In genomic region chr15:44728576-44729393, GRCh38 we compare ENCODE assay signal across 8 cellular contexts. TPM values are rescaled to one million over a fixed set of nuclear protein-coding genes. Genes with fewer than 3 reads are reported as not detected.
DNase-seq lines count a peak whose midpoint lies in the region; ATAC-seq and TF ChIP-seq lines count a peak whose summit lies in the region.

No MANE protein-coding gene starts in this region.

- 0% methylated on average over 26 of the region's 36 CpGs for whole genome bisulfite sequencing in SK-N-SH (ENCODE audit: low lambda C conversion rate)

- peak overlapping the region; percentile 97 for H3K27ac ChIP-seq in SK-N-SH (ENCODE audit: low read depth in 2 of 2, low read length in 1 of 2)

- H3K36me3 Mint-ChIP-seq in activated naive CD4-positive, alpha-beta T cell treated with anti-CD3 and anti-CD28 coated beads, Interleukin-2, amount 50 U/mL, for 72 hours = peaks cover 28 to 35% of the 10 kb centered on the region in 2 donors

- H3K27ac Mint-ChIP-seq in activated naive CD4-positive, alpha-beta T cell treated with anti-CD3 and anti-CD28 coated beads, Interleukin-2, amount 50 U/mL, for 72 hours = peak overlapping the region; percentile 100

- H3K9me2 ChIP-seq in SK-N-SH = no peaks in the 10 kb centered on the region

- TF ChIP-seq CTCF in SK-N-SH (IDR thresholded peaks at IDR 0.05) = no peak

- peaks cover 5 to 11% of the 10 kb centered on the region in 2 experiments for H3K36me3 ChIP-seq in SK-N-SH (replicated peaks in 1 of 2; ENCODE audit: control insufficient read depth in 1 of 2, insufficient read depth in 2 of 2, low read length in 1 of 2)

- peaks cover 14% of the 10 kb centered on the region; the same call in 1 of the 2 replicates for H3K79me2 ChIP-seq in SK-N-SH (ENCODE audit: insufficient read depth)

- DNase-seq in NCI-H1092 (lab: John Stamatoyannopoulos, UW) = peak; percentile 89
- DNase-seq in SK-N-SH = peak; percentile 87
- peak; percentile 95 to 98 for DNase-seq in activated naive CD4-positive, alpha-beta T cell treated with anti-CD3 and anti-CD28 coated beads, Interleukin-2, amount 50 U/mL, for 72 hours (ENCODE audit: low spot score in 2 of 2)
- peak; percentile 97 for DNase-seq in globus pallidus (ENCODE audit: low spot score)
- peak; percentile 97 for DNase-seq in non-pigmented ciliary epithelial cell (ENCODE audit: low read depth)
- peak; percentile 99 for DNase-seq in superior temporal gyrus (ENCODE audit: extremely low spot score)

- peak overlapping the region; percentile 97 for H2AFZ ChIP-seq in SK-N-SH (ENCODE audit: low read depth)

- H3K27me3 ChIP-seq in SK-N-SH (ENCODE audit: insufficient read depth) = no peaks in the 10 kb centered on the region

- H3K9me3 Mint-ChIP-seq in activated naive CD4-positive, alpha-beta T cell treated with anti-CD3 and anti-CD28 coated beads, Interleukin-2, amount 50 U/mL, for 72 hours = no peaks in the 10 kb centered on the region

- peak; percentile 76 for ATAC-seq in HG02610 (IDR thresholded peaks at IDR 0.05; ENCODE audit: unreplicated experiment)
- peak; percentile 78 to 82 for ATAC-seq in activated naive CD4-positive, alpha-beta T cell treated with anti-CD3 and anti-CD28 coated beads, Interleukin-2, amount 50 U/mL, for 72 hours

- peak overlapping the region; percentile 95 for H3K4me2 ChIP-seq in SK-N-SH

- peaks cover 19% of the 10 kb centered on the region for H3F3A ChIP-seq in SK-N-SH (replicated peaks; ENCODE audit: insufficient read depth)

- H3K4me1 ChIP-seq in SK-N-SH (ENCODE audit: control insufficient read depth in 1 of 2, insufficient read depth in 2 of 2, low read depth in 1 of 2, low read length in 1 of 2) = peaks cover 6 to 17% of the 10 kb centered on the region in 2 experiments; a peak in 3 of 4 replicates

- H3K9ac ChIP-seq in SK-N-SH = peak overlapping the region; percentile 85

- TF ChIP-seq EP300 in SK-N-SH (IDR thresholded peaks at IDR 0.05; ENCODE audit: borderline replicate concordance in 1 of 2, low read depth in 1 of 2, low read length in 1 of 2) = peak; percentile 54 to 66; a peak in 3 of 4 replicates

- H4K20me1 ChIP-seq in SK-N-SH (ENCODE audit: insufficient read depth) = no peaks in the 10 kb centered on the region

- H3K9me3 ChIP-seq in SK-N-SH = no peaks in the 10 kb centered on the region

- peak; percentile 14; the same call in 1 of the 2 replicates for TF ChIP-seq RAD21 in SK-N-SH (IDR thresholded peaks at IDR 0.05; ENCODE audit: low read length)

- POLR2A ChIA-PET in SK-N-SH (lab: Yijun Ruan, JAX) = interaction anchor here (1.0 to 3.0 kb wide), 8 partner anchors 9 to 904 kb away, joined by 3 to 22 read pairs (median 4); partner anchors contain the start of genes B2M, MFAP1, PATL2 and SPG11

- H3K4me3 ChIP-seq in GM08714 (ENCODE audit: low read length) (peak overlapping the region; percentile 73), SK-N-SH (ENCODE audit: low read depth in 2 of 2, low read length in 1 of 2) (peak overlapping the region; percentile 73 to 94)

- CTCF ChIA-PET in SK-N-SH (lab: Yijun Ruan, JAX) = interaction anchor here (0.6 to 3.6 kb wide), 5 partner anchors 10 to 65 kb away, joined by 3 to 21 read pairs (median 7); partner anchors contain the start of genes B2M, PATL2 and SPG11

TF ChIP-seq in SK-N-SH, 30 proteins besides CTCF, POLR2A, EP300 and RAD21 (continues in another document):
- TF ChIP-seq MEF2A (IDR thresholded peaks at IDR 0.05; ENCODE audit: borderline replicate concordance, low read depth) = no peak
- peak; percentile 30; the same call in 1 of the 2 replicates for TF ChIP-seq FOSL2 (IDR thresholded peaks at IDR 0.05; ENCODE audit: borderline replicate concordance, low read depth)
- TF ChIP-seq RCOR1 (IDR thresholded peaks at IDR 0.05; ENCODE audit: low read length) = no peak
- TF ChIP-seq TCF12 (IDR thresholded peaks at IDR 0.05) = peak; percentile 69
- no peak for TF ChIP-seq ELF1 (IDR thresholded peaks at IDR 0.05)
- TF ChIP-seq TAF1 (IDR thresholded peaks at IDR 0.05; ENCODE audit: borderline replicate concordance, low read depth, low read length) = 0 out of 2 replicates have a peak, but pooled peaks have one; percentile 69
- TF ChIP-seq IRF3 (IDR thresholded peaks at IDR 0.05; ENCODE audit: low read depth, low read length) = peak; percentile 43; the same call in 1 of the 2 replicates
- TF ChIP-seq NRF1 (IDR thresholded peaks at IDR 0.05; ENCODE audit: low read depth, low read length) = peak; percentile 42; the same call in 1 of the 2 replicates
- TF ChIP-seq USF1 (IDR thresholded peaks at IDR 0.05; ENCODE audit: borderline replicate concordance, low read depth) = peak; percentile 59; the same call in 1 of the 2 replicates
- TF ChIP-seq YY1 (IDR thresholded peaks at IDR 0.05; ENCODE audit: low read depth) = no peak
- TF ChIP-seq EZH2phosphoT487 (IDR thresholded peaks at IDR 0.05; ENCODE audit: borderline replicate concordance, low read depth) = no peak
- no peak for TF ChIP-seq SIN3A (IDR thresholded peaks at IDR 0.05; ENCODE audit: borderline replicate concordance, low read depth, low read length)
- TF ChIP-seq RFX5 (IDR thresholded peaks at IDR 0.05; ENCODE audit: low read length) = peak; percentile 99
- peak; percentile 36; the same call in 1 of the 2 replicates for TF ChIP-seq PBX3 (IDR thresholded peaks at IDR 0.05)
- no peak for TF ChIP-seq SMC3 (IDR thresholded peaks at IDR 0.05; ENCODE audit: low read depth, low read length)
- TF ChIP-seq MXI1 (IDR thresholded peaks at IDR 0.05; ENCODE audit: low read depth, low read length) = peak; percentile 91
- TF ChIP-seq JUND (IDR thresholded peaks at IDR 0.05) = peak; percentile 48
- TF ChIP-seq POLR2AphosphoS5 (IDR thresholded peaks at IDR 0.05; ENCODE audit: low read depth, low read length) = peak; percentile 66; the same call in 1 of the 2 replicates
- TF ChIP-seq TEAD4 (IDR thresholded peaks at IDR 0.05; ENCODE audit: borderline replicate concordance, insufficient read depth) = no peak
- TF ChIP-seq USF2 (IDR thresholded peaks at IDR 0.05; ENCODE audit: borderline replicate concordance, low read depth, low read length) = no peak; the same call in 1 of the 2 replicates
- no peak for TF ChIP-seq NFIC (IDR thresholded peaks at IDR 0.05; ENCODE audit: borderline replicate concordance)
- TF ChIP-seq RXRA (IDR thresholded peaks at IDR 0.05; ENCODE audit: borderline replicate concordance, low read depth) = no peak; the same call in 1 of the 2 replicates
- TF ChIP-seq CHD2 (IDR thresholded peaks at IDR 0.05; ENCODE audit: low read length, partially characterized antibody) = peak; percentile 50
- TF ChIP-seq GABPA (IDR thresholded peaks at IDR 0.05; ENCODE audit: low read depth) = no peak
- TF ChIP-seq GATA2 (CRISPR knock-in tag; IDR thresholded peaks at IDR 0.05) = 0 out of 2 replicates have a peak, but pooled peaks have one; percentile 9

RNA-seq across cellular contexts. Expression of gene TRIM69, which starts 7.5 kb away (rescaled TPM):
- 9.7 and 11.1 TPM in 2 replicates for polyA plus RNA-seq in SK-N-SH (2012; rRNA removed)
- polyA plus RNA-seq in SK-N-SH (2012; cell fraction: cytosol; rRNA removed) = 13.2 and 13.8 TPM in 2 replicates
- polyA plus RNA-seq in SK-N-SH (2012; cell fraction: nucleus; rRNA removed) = 7.0 and 7.6 TPM in 2 replicates
- total RNA-seq in activated naive CD4-positive, alpha-beta T cell treated with anti-CD3 and anti-CD28 coated beads, Interleukin-2, amount 50 U/mL, for 72 hours = 10 to 100 TPM; 60.8 to 68.8 TPM

RNA-seq across cellular contexts. Expression of gene B2M, which starts 17.5 kb away (rescaled TPM):
- 1,193 and 2,153 TPM in 2 replicates for polyA plus RNA-seq in SK-N-SH (2012; rRNA removed)
- polyA plus RNA-seq in SK-N-SH (2012; cell fraction: cytosol; rRNA removed) = 2,055 and 2,105 TPM in 2 replicates
- polyA plus RNA-seq in SK-N-SH (2012; cell fraction: nucleus; rRNA removed) = 408 and 638 TPM in 2 replicates
- 1,000 to 10,000 TPM; 4,139 to 6,333 TPM for total RNA-seq in activated naive CD4-positive, alpha-beta T cell treated with anti-CD3 and anti-CD28 coated beads, Interleukin-2, amount 50 U/mL, for 72 hours

RNA-seq across cellular contexts. Expression of gene PATL2, which starts 17.7 kb away (rescaled TPM):
- polyA plus RNA-seq in SK-N-SH (2012; rRNA removed) = 0.13 and 0.31 TPM in 2 replicates
- 0.01 and 0.04 TPM in 2 replicates for polyA plus RNA-seq in SK-N-SH (2012; cell fraction: cytosol; rRNA removed)
- 1.1 and 1.7 TPM in 2 replicates for polyA plus RNA-seq in SK-N-SH (2012; cell fraction: nucleus; rRNA removed)
- 10 to 100 TPM; 12.4 to 30.7 TPM for total RNA-seq in activated naive CD4-positive, alpha-beta T cell treated with anti-CD3 and anti-CD28 coated beads, Interleukin-2, amount 50 U/mL, for 72 hours

Comparison
In these comparisons a context has a peak if more than half of its experiments do, and no peak if none do; other contexts are left out.
1. Peak in every context shown above with its lines: DNase-seq, ATAC-seq, H3K4me3 ChIP-seq and H3K27ac ChIP-seq.